ENCODE assay signal across 22 cellular contexts in genomic region chr7:100686201-100686821, GRCh38. TPM values are rescaled to one million over a fixed set of nuclear protein-coding genes. Genes with fewer than 3 reads are reported as not detected.
DNase-seq lines count a peak whose midpoint lies in the region; ATAC-seq lines count a peak whose summit lies in the region.
"Had no signal": no experiment of that assay in that cellular context is flagged by ENCODE, and none has a peak within 500 bp of the region (broad histone marks: within the 10 kb centered on the region; RNA-seq: fewer than 3 reads in every experiment).

No MANE protein-coding gene starts in this region.

- peak; percentile 43 for DNase-seq in cardiac septum (ENCODE audit: low spot score)
- DNase-seq in Right ventricle myocardium superior, result no peak
- peak; percentile 87 for DNase-seq in NCI-H2227 (lab: John Stamatoyannopoulos, UW; ENCODE audit: unreplicated experiment)
- peak; percentile 10 for DNase-seq in iPS-NIHi11 (ENCODE audit: low spot score)
- no peak for DNase-seq in ecto neural progenitor cell (ENCODE audit: low spot score)
- DNase-seq in activated naive CD8-positive, alpha-beta T cell treated with anti-CD3 and anti-CD28 coated beads, Interleukin-2, amount 50 U/mL, for 24 hours, result no peak
- DNase-seq in activated T-cell treated with anti-CD3 and anti-CD28 coated beads, Interleukin-2, amount 50 U/mL, for 4 hours, result no peak
- DNase-seq in effector CD4-positive, alpha-beta T cell, result no peak
- DNase-seq: EL, GM23248, HCEC 1CT, Karpas-422, NCI-H1417, NCI-H1694 treated with DMSO at 0.1 percent for 48 hours, NCI-H2081 treated with DMSO at 0.1 percent for 48 hours, NCI-H226, NCI-H510A treated with DMSO at 0.1 percent for 48 hours, NCI-H748 treated with DMSO at 0.1 percent for 48 hours had no signal

- no peak for ATAC-seq in Right ventricle myocardium superior (ENCODE audit: poor library complexity)
- no peak for ATAC-seq in activated naive CD8-positive, alpha-beta T cell treated with anti-CD3 and anti-CD28 coated beads, Interleukin-2, amount 50 U/mL, for 24 hours
- ATAC-seq in activated T-cell treated with anti-CD3 and anti-CD28 coated beads, Interleukin-2, amount 50 U/mL, for 4 hours, result no peak

- peaks cover 24% of the 10 kb centered on the region for H3K4me1 Mint-ChIP-seq in activated naive CD8-positive, alpha-beta T cell treated with anti-CD3 and anti-CD28 coated beads, Interleukin-2, amount 50 U/mL, for 24 hours
- H3K4me1 Mint-ChIP-seq in activated T-cell treated with anti-CD3 and anti-CD28 coated beads, Interleukin-2, amount 50 U/mL, for 4 hours (ENCODE audit: low read depth), result peaks cover 16% of the 10 kb centered on the region

- H3K9me3 Mint-ChIP-seq in activated naive CD8-positive, alpha-beta T cell treated with anti-CD3 and anti-CD28 coated beads, Interleukin-2, amount 50 U/mL, for 24 hours, result no peaks in the 10 kb centered on the region
- no peaks in the 10 kb centered on the region for H3K9me3 Mint-ChIP-seq in activated T-cell treated with anti-CD3 and anti-CD28 coated beads, Interleukin-2, amount 50 U/mL, for 4 hours
- H3K9me3 Mint-ChIP-seq: IgD-negative memory B cell had no signal

- H3K4me3 Mint-ChIP-seq in activated naive CD8-positive, alpha-beta T cell treated with anti-CD3 and anti-CD28 coated beads, Interleukin-2, amount 50 U/mL, for 24 hours, result no peak overlapping the region
- no peak overlapping the region for H3K4me3 Mint-ChIP-seq in activated T-cell treated with anti-CD3 and anti-CD28 coated beads, Interleukin-2, amount 50 U/mL, for 4 hours

- intact Hi-C loops in cardiac septum (cut with DNase I), result no loop called here
- intact Hi-C loops in Right ventricle myocardium superior (cut with DNase I), result no loop called here

- H3K27me3 Mint-ChIP-seq in activated naive CD8-positive, alpha-beta T cell treated with anti-CD3 and anti-CD28 coated beads, Interleukin-2, amount 50 U/mL, for 24 hours, result no peaks in the 10 kb centered on the region
- no peaks in the 10 kb centered on the region for H3K27me3 Mint-ChIP-seq in activated T-cell treated with anti-CD3 and anti-CD28 coated beads, Interleukin-2, amount 50 U/mL, for 4 hours (ENCODE audit: low read depth)
- H3K27me3 Mint-ChIP-seq: IgD-negative memory B cell had no signal

- no peak overlapping the region for H3K27ac Mint-ChIP-seq in activated naive CD8-positive, alpha-beta T cell treated with anti-CD3 and anti-CD28 coated beads, Interleukin-2, amount 50 U/mL, for 24 hours

- H3K36me3 Mint-ChIP-seq in activated naive CD8-positive, alpha-beta T cell treated with anti-CD3 and anti-CD28 coated beads, Interleukin-2, amount 50 U/mL, for 24 hours (ENCODE audit: low read depth), result peaks cover 3% of the 10 kb centered on the region
- H3K36me3 Mint-ChIP-seq in activated T-cell treated with anti-CD3 and anti-CD28 coated beads, Interleukin-2, amount 50 U/mL, for 4 hours (ENCODE audit: insufficient read depth), result peaks cover 11% of the 10 kb centered on the region
- H3K36me3 Mint-ChIP-seq: IgD-negative memory B cell had no signal

RNA-seq across cellular contexts. Expression of gene GIGYF1, which starts 7.7 kb away (rescaled TPM):
- total RNA-seq in cardiac septum (23.9 TPM), Right ventricle myocardium superior (23.5 TPM)
- total RNA-seq in activated T-cell treated with anti-CD3 and anti-CD28 coated beads, Interleukin-2, amount 50 U/mL, for 4 hours, result 10 to 100 TPM; 56.2 to 88.3 (median 58.0) TPM

RNA-seq across cellular contexts. Expression of gene GNB2, which starts 12.8 kb away (rescaled TPM):
- total RNA-seq in cardiac septum (123 TPM), Right ventricle myocardium superior (101 TPM)
- total RNA-seq in activated T-cell treated with anti-CD3 and anti-CD28 coated beads, Interleukin-2, amount 50 U/mL, for 4 hours, result 100 to 1,000 TPM; 209 to 231 (median 215) TPM

RNA-seq across cellular contexts. Expression of gene POP7, which starts 19.6 kb away (rescaled TPM):
- total RNA-seq in cardiac septum (25.1 TPM), Right ventricle myocardium superior (27.1 TPM)
- total RNA-seq in activated T-cell treated with anti-CD3 and anti-CD28 coated beads, Interleukin-2, amount 50 U/mL, for 4 hours, result 100 to 1,000 TPM in 1 of 3 donors, 10 to 100 TPM in 2; 77.3 to 106 (median 85.9) TPM

RNA-seq across cellular contexts. Expression of gene ACTL6B, which starts 30.1 kb away (rescaled TPM):
- total RNA-seq in cardiac septum, result not detected
- not detected for total RNA-seq in Right ventricle myocardium superior
- total RNA-seq in activated T-cell treated with anti-CD3 and anti-CD28 coated beads, Interleukin-2, amount 50 U/mL, for 4 hours, result not detected
- total RNA-seq: A172; GM23248; M059J; T-helper 1 cell treated with Interleukin-12 subunit alpha and Interleukin-12 subunit beta and Interleukin-4 antibody, amounts not matched to agents 30 ng/mL and 1 ng/mL, for 36 hours had no signal

RNA-seq across cellular contexts. Expression of gene EPO, which starts 34.0 kb away (rescaled TPM):
- total RNA-seq in cardiac septum, result not detected
- not detected for total RNA-seq in Right ventricle myocardium superior
- total RNA-seq in activated T-cell treated with anti-CD3 and anti-CD28 coated beads, Interleukin-2, amount 50 U/mL, for 4 hours, result not detected
- total RNA-seq: A172; GM23248; M059J; T-helper 1 cell treated with Interleukin-12 subunit alpha and Interleukin-12 subunit beta and Interleukin-4 antibody, amounts not matched to agents 30 ng/mL and 1 ng/mL, for 36 hours had no signal

Comparison
In these comparisons a context has a peak if more than half of its experiments do, and no peak if none do; other contexts are left out.
1. DNase-seq: peak in cardiac septum (single experiment), NCI-H2227 (single experiment) and iPS-NIHi11 (single experiment); none in Right ventricle myocardium superior (single experiment), ecto neural progenitor cell (single experiment), activated naive CD8-positive, alpha-beta T cell treated with anti-CD3 and anti-CD28 coated beads, Interleukin-2, amount 50 U/mL, for 24 hours (single experiment), activated T-cell treated with anti-CD3 and anti-CD28 coated beads, Interleukin-2, amount 50 U/mL, for 4 hours (single experiment) and effector CD4-positive, alpha-beta T cell (single experiment).